In the genomic region with DNA sequence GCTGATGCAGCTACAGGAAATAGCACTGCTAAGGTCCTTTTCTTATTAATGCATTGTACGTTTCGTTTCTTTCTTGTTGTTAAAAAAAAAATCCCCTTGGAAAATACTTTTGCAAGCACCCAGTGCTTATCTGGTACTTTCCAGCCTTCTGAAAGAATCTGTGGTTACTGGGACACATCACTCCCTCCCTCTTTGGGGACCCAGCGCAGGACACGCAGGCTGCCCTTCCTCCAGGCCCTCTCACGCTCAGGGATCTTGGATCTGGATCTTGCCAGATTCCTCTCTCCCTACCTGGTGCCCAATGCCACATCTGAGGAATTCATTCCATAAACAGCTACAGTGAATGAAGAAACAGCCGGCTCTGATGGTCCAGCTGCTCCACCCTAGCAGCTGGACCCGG, we compare ENCODE assay signal across 25 cellular contexts. TPM values are rescaled to one million over a fixed set of nuclear protein-coding genes. Genes with fewer than 3 reads are reported as not detected.
"Had no signal": no experiment of that assay in that cellular context is flagged by ENCODE, and none has a peak within 500 bp of the region (broad histone marks: within the 10 kb centered on the region; RNA-seq: fewer than 3 reads in every experiment).

No MANE protein-coding gene starts in this region.

- DNase-seq: activated B cell treated with CpG ODN at 0.5 μM for 24 hours; activated CD4-positive, alpha-beta T cell treated with anti-CD3 and anti-CD28 coated beads for 4 hours; activated CD4-positive, alpha-beta T cell treated with anti-CD3 and anti-CD28 coated beads, Interleukin-2, amount 50 U/mL, for 48 hours; activated effector memory CD4-positive, alpha-beta T cell treated with Interleukin-2 at 50 U/mL for 16 hours; activated naive CD4-positive, alpha-beta T cell treated with anti-CD3 and anti-CD28 coated beads for 36 hours; activated naive CD8-positive, alpha-beta T cell treated with anti-CD3 and anti-CD28 coated beads, Interleukin-2, amount 10 ng/mL, durations not matched to agents 7 days and 5 days; activated T-cell treated with anti-CD3 and anti-CD28 coated beads, Interleukin-2, amount 50 U/mL, for 72 hours; amniotic stem cell; cerebellar nuclear complex; heart left ventricle; islet precursor cell; left colon; retina; sigmoid colon; stimulated activated CD4-positive, alpha-beta T cell treated with anti-CD3 and anti-CD28 coated beads, Interleukin-2, amount 100 ng/mL, for 48 hours; stimulated activated CD8-positive, alpha-beta memory T cell treated with anti-CD3 and anti-CD28 coated beads, Interleukin-4, amount 100 ng/mL, for 48 hours; stimulated activated naive CD4-positive, alpha-beta T cell; T-helper 9 cell; testis; trophoblast cell; uterus had no signal

- ATAC-seq: activated T-cell treated with anti-CD3 and anti-CD28 coated beads, Interleukin-2, amount 50 U/mL, for 72 hours; gastroesophageal sphincter; heart left ventricle; left colon had no signal

- H3K36me3 ChIP-seq: gastroesophageal sphincter, heart left ventricle, sigmoid colon, uterus had no signal

- H3K27ac ChIP-seq: coronary artery, epithelial cell of prostate, gastroesophageal sphincter, heart left ventricle, sigmoid colon, testis, uterus had no signal

- H3K9me3 ChIP-seq: testis, uterus had no signal

- H3K27me3 ChIP-seq: testis, uterus had no signal

- H3K4me1 ChIP-seq: gastroesophageal sphincter, heart left ventricle, sigmoid colon, testis, uterus had no signal

- H3K4me3 ChIP-seq: coronary artery, gastroesophageal sphincter, heart left ventricle, sigmoid colon, testis, uterus had no signal

RNA-seq across cellular contexts. Expression of a gene that starts 55.7 kb away (rescaled TPM):
- total RNA-seq: activated B cell treated with CpG ODN at 0.5 μM for 24 hours; activated naive CD4-positive, alpha-beta T cell treated with anti-CD3 and anti-CD28 coated beads for 36 hours; activated naive CD8-positive, alpha-beta T cell treated with anti-CD3 and anti-CD28 coated beads, Interleukin-2, amount 10 ng/mL, durations not matched to agents 7 days and 5 days; mononuclear cell had no signal
